ENCODE assay signal across 21 cellular contexts in genomic region chr6:1042583-1043457, GRCh38.
"Had no signal": no experiment of that assay in that cellular context is flagged by ENCODE, and none has a peak within 500 bp of the region (broad histone marks: within the 10 kb centered on the region; RNA-seq: fewer than 3 reads in every experiment).

No MANE protein-coding gene starts in this region.

- H3K4me1 Mint-ChIP-seq: memory B cell; stimulated activated memory B cell treated with anti-CD40 and anti-IgM and Interleukin-4, amounts not matched to agents 10 μg/mL and 1 μg/mL and 100 μg/mL, for 72 hours had no signal

- H3K4me3 Mint-ChIP-seq: memory B cell; mesothelial cell of epicardium; natural killer cell treated with Interleukin-12 subunit alpha and Interleukin-12 subunit beta and Interleukin-15 and Interleukin-18, amount 100 ng/mL, for 72 hours; neural progenitor cell; stimulated activated memory B cell treated with anti-CD40 and anti-IgM and Interleukin-4, amounts not matched to agents 10 μg/mL and 1 μg/mL and 100 μg/mL, for 72 hours; stimulated activated naive CD8-positive, alpha-beta T cell treated with anti-CD3 and anti-CD28 coated beads, Interleukin-15, Interleukin-2, amounts not matched to agents 100 ng/mL and 50 ng/mL, for 24 hours had no signal

- H3K27ac ChIP-seq: heart left ventricle, lower lobe of right lung, neural progenitor cell, pancreas, thoracic aorta had no signal

- H3K36me3 ChIP-seq: heart left ventricle, lower lobe of right lung, neural progenitor cell, pancreas, thoracic aorta, transverse colon had no signal

- H3K9me3 Mint-ChIP-seq: natural killer cell treated with Interleukin-12 subunit alpha and Interleukin-12 subunit beta and Interleukin-15 and Interleukin-18, amount 100 ng/mL, for 72 hours; stimulated activated naive CD8-positive, alpha-beta T cell treated with anti-CD3 and anti-CD28 coated beads, Interleukin-15, Interleukin-2, amounts not matched to agents 100 ng/mL and 50 ng/mL, for 24 hours had no signal

- H3K4me3 ChIP-seq: heart left ventricle, lower lobe of right lung, neural progenitor cell, pancreas, thoracic aorta, transverse colon had no signal

- H3K9ac ChIP-seq: neural progenitor cell had no signal

- H3K27ac Mint-ChIP-seq: memory B cell; mesothelial cell of epicardium; natural killer cell treated with Interleukin-12 subunit alpha and Interleukin-12 subunit beta and Interleukin-15 and Interleukin-18, amount 100 ng/mL, for 72 hours; neural progenitor cell; stimulated activated memory B cell treated with anti-CD40 and anti-IgM and Interleukin-4, amounts not matched to agents 10 μg/mL and 1 μg/mL and 100 μg/mL, for 72 hours; stimulated activated naive CD8-positive, alpha-beta T cell treated with anti-CD3 and anti-CD28 coated beads, Interleukin-15, Interleukin-2, amounts not matched to agents 100 ng/mL and 50 ng/mL, for 24 hours had no signal

- H3K4me1 ChIP-seq: neural progenitor cell had no signal

- H3K36me3 Mint-ChIP-seq: memory B cell; mesothelial cell of epicardium; natural killer cell treated with Interleukin-12 subunit alpha and Interleukin-12 subunit beta and Interleukin-15 and Interleukin-18, amount 100 ng/mL, for 72 hours; stimulated activated memory B cell treated with anti-CD40 and anti-IgM and Interleukin-4, amounts not matched to agents 10 μg/mL and 1 μg/mL and 100 μg/mL, for 72 hours had no signal

- H3K27me3 ChIP-seq: neural progenitor cell, pancreas, transverse colon had no signal

- H3K9me3 ChIP-seq: heart left ventricle, lower lobe of right lung, pancreas, thoracic aorta, transverse colon had no signal

- DNase-seq: cerebellar nuclear complex; dermis blood vessel endothelial cell; effector CD4-positive, alpha-beta T cell; heart left ventricle; hippocampal formation; kidney glomerular epithelial cell; lower lobe of right lung; nucleus accumbens; right cardiac atrium; stimulated activated CD4-positive, alpha-beta T cell treated with anti-CD3 and anti-CD28 coated beads, Interleukin-4, amount 100 ng/mL, for 1 hour; transverse colon had no signal

- ATAC-seq: heart left ventricle; lower lobe of right lung; natural killer cell treated with Interleukin-12 subunit alpha and Interleukin-12 subunit beta and Interleukin-15 and Interleukin-18, amount 100 ng/mL, for 72 hours; right cardiac atrium; stimulated activated memory B cell treated with anti-CD40 and anti-IgM and Interleukin-4, amounts not matched to agents 10 μg/mL and 1 μg/mL and 100 μg/mL, for 72 hours had no signal

- FAIRE-seq: colon, frontal cortex, pancreas had no signal
